In the genomic region with DNA sequence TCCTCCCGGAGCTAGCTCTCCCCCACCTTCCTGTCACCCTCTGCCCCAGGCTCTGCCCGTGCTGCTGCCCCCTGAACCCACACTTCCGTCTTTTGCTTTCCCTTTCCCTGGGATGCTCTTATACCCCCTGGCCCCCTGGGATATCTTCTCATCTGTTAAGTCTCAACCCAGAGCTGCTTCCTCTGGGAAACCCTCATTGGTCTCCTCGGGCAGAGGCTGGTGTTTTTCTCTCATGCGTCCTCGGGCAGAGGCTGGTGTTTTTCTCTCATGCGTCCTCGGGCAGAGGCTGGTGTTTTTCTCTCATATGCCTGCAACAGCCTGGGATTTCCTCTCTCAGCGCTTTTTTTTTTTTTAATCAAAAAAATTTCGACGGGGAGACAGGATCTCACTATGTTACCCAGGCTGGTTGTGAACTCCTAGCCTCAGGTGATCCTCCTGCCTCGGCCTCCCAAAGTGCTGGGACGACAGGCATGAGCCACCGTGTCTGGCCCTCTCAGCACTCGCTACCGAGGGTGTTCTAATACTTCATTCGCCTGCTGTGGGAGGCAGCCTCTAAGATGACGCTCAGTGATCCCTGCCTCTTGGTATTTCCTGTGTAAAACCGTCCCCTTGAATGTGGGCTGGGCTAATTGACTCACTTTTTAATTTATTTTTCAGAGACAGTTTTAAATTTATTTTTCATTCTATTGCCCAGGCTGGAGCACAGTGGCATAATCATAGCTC, we compare ENCODE assay signal across 13 cellular contexts.
DNase-seq lines count a peak whose midpoint lies in the region; ATAC-seq and TF ChIP-seq lines count a peak whose summit lies in the region.
"Had no signal": no experiment of that assay in that cellular context is flagged by ENCODE, and none has a peak within 500 bp of the region (broad histone marks: within the 10 kb centered on the region; RNA-seq: fewer than 3 reads in every experiment).

No MANE protein-coding gene starts in this region.

- ATAC-seq in DND-41 (ENCODE audit: insufficient read depth, low read depth) (peak; percentile 73), GM21737 (IDR thresholded peaks at IDR 0.05; ENCODE audit: unreplicated experiment) (no peak)
- ATAC-seq in activated CD8-positive, alpha-beta T cell treated with anti-CD3 and anti-CD28 coated beads for 36 hours = peak; percentile 64
- ATAC-seq: GM23338 had no signal

- H3K4me3 Mint-ChIP-seq in activated CD8-positive, alpha-beta T cell treated with anti-CD3 and anti-CD28 coated beads for 36 hours = peak overlapping the region; percentile 10
- H3K4me3 Mint-ChIP-seq: GM23338 had no signal

- H3K36me3 ChIP-seq in DND-41 (ENCODE audit: insufficient read depth, low read length) = no peaks in the 10 kb centered on the region
- H3K36me3 ChIP-seq: ovary had no signal

- H3K4me1 Mint-ChIP-seq in activated CD8-positive, alpha-beta T cell treated with anti-CD3 and anti-CD28 coated beads for 36 hours (ENCODE audit: low read depth) = peaks cover 9% of the 10 kb centered on the region

- peak overlapping the region; percentile 72 for H3K27ac Mint-ChIP-seq in activated CD8-positive, alpha-beta T cell treated with anti-CD3 and anti-CD28 coated beads for 36 hours
- H3K27ac Mint-ChIP-seq: GM23338 had no signal

- H3K27me3 Mint-ChIP-seq in activated CD8-positive, alpha-beta T cell treated with anti-CD3 and anti-CD28 coated beads for 36 hours = no peaks in the 10 kb centered on the region

- H4K20me1 ChIP-seq in DND-41 (ENCODE audit: insufficient read depth, low read length) = no peaks in the 10 kb centered on the region

- H3K4me2 ChIP-seq in DND-41 (ENCODE audit: insufficient read depth, low read length) = no peak overlapping the region
- H3K4me2 ChIP-seq: GM23338 had no signal

- no peaks in the 10 kb centered on the region for H3K27me3 ChIP-seq in DND-41 (ENCODE audit: insufficient read depth, low read length, poor library complexity)
- H3K27me3 ChIP-seq: ovary had no signal

- DNase-seq in A172 (ENCODE audit: low spot score) (peak; percentile 91), DND-41 (no peak), fibroblast of pulmonary artery (ENCODE audit: low read depth) (peak; percentile 64), ACHN (no peak), HT-29 (ENCODE audit: low spot score) (no peak), cerebellar nuclear complex (lab: John Stamatoyannopoulos, UW) (no peak)
- DNase-seq in activated CD8-positive, alpha-beta T cell treated with anti-CD3 and anti-CD28 coated beads for 36 hours = no peak
- DNase-seq: activated gamma-delta T cell, NCI-H1436, ovary had no signal

- no peaks in the 10 kb centered on the region for H3K9me3 ChIP-seq in DND-41 (ENCODE audit: insufficient read depth, low read length, severe bottlenecking)
- H3K9me3 ChIP-seq: ovary had no signal

- H2AFZ ChIP-seq in DND-41 (ENCODE audit: low read depth, low read length) = no peak overlapping the region

- no peaks in the 10 kb centered on the region for H3K36me3 Mint-ChIP-seq in activated CD8-positive, alpha-beta T cell treated with anti-CD3 and anti-CD28 coated beads for 36 hours (ENCODE audit: low read depth)

- in situ Hi-C loops in ACHN (cut with HindIII; ENCODE audit: low pct_ligation_motif_present, low pct_unique_long_range_greater_than_20kb, low sequenced_read_pairs) = no loop called here

- no peak overlapping the region for H3K27ac ChIP-seq in DND-41 (ENCODE audit: low read length)
- H3K27ac ChIP-seq: C4-2B, ovary had no signal

- no peaks in the 10 kb centered on the region for H3K9me3 Mint-ChIP-seq in activated CD8-positive, alpha-beta T cell treated with anti-CD3 and anti-CD28 coated beads for 36 hours

- no peak overlapping the region for H3K9ac ChIP-seq in DND-41 (ENCODE audit: low read depth, low read length)

- CTCF ChIA-PET in activated CD8-positive, alpha-beta T cell treated with anti-CD3 and anti-CD28 coated beads for 36 hours (lab: Charles Lee) = no interaction called here

- no peaks in the 10 kb centered on the region for H3K4me1 ChIP-seq in DND-41 (ENCODE audit: insufficient read depth, low read length)

- intact Hi-C loops in activated CD8-positive, alpha-beta T cell treated with anti-CD3 and anti-CD28 coated beads for 36 hours (cut with micrococcal nuclease) = no loop called here

- H3K4me3 ChIP-seq in DND-41 (ENCODE audit: low read depth in 1 of 2, low read length in 2 of 2) (no peak overlapping the region), fibroblast of pulmonary artery (replicated peaks; ENCODE audit: low read depth, low read length) (no peak overlapping the region)
- H3K4me3 ChIP-seq: GM23338, ovary had no signal

- TF ChIP-seq CTCF in DND-41 (IDR thresholded peaks at IDR 0.05; ENCODE audit: borderline replicate concordance, extremely low read depth, low read length, poor library complexity, severe bottlenecking) (no peak), fibroblast of pulmonary artery (IDR thresholded peaks at IDR 0.05; ENCODE audit: low read length, missing control alignments) (no peak)
- no peak for TF ChIP-seq CTCF in activated CD8-positive, alpha-beta T cell treated with anti-CD3 and anti-CD28 coated beads for 36 hours (IDR thresholded peaks at IDR 0.05)

- no peaks in the 10 kb centered on the region for H3K79me2 ChIP-seq in DND-41 (ENCODE audit: insufficient read depth, low read length)

- POLR2A ChIA-PET in activated CD8-positive, alpha-beta T cell treated with anti-CD3 and anti-CD28 coated beads for 36 hours (lab: Charles Lee) = no interaction called here

Comparison
In these comparisons a context has a peak if more than half of its experiments do, and no peak if none do; other contexts are left out.
1. DNase-seq: peak in A172 (single experiment) and fibroblast of pulmonary artery (single experiment); none in DND-41 (single experiment), activated CD8-positive, alpha-beta T cell treated with anti-CD3 and anti-CD28 coated beads for 36 hours (single experiment), ACHN (single experiment), HT-29 (single experiment) and cerebellar nuclear complex (0 of 2).